ENCODE assay signal across 1 cellular context in the genomic region with DNA sequence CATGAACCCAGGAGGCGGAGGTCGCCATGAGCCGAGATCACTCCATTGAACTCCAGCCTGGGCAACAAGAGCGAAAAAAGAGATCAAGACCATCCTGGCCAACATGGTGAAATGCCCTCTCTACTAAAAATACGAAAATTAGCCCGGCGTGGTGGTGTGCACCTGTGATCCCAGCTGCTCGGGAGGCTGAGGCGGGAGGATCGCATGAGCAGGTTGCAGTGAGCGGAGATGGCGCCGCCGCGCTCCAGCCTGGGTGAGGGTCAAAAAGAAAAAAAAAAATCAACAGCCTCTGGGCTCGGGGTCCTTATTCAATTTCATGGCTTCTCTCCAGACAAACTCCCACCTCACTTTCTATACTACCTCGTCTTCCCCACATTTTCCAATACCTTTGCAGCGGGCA.
TF ChIP-seq lines count a peak whose summit lies in the region.

No MANE protein-coding gene starts in this region.

TF ChIP-seq in HepG2, 621 proteins besides CTCF, POLR2A, EP300 and RAD21:
- TF ChIP-seq ZNF160 (CRISPR knock-in tag; IDR thresholded peaks at IDR 0.05) = no peak
- no peak for TF ChIP-seq ZNF619 (CRISPR knock-in tag; IDR thresholded peaks at IDR 0.05)
- TF ChIP-seq GTF3A (CRISPR knock-in tag; conservative IDR thresholded peaks at IDR 0.05) = no peak
- TF ChIP-seq ZNF780A (CRISPR knock-in tag; IDR thresholded peaks at IDR 0.05) = no peak
- TF ChIP-seq MAFK (conservative IDR thresholded peaks at IDR 0.05 in 1 of 2, IDR thresholded peaks at IDR 0.05 in 1 of 2; ENCODE audit: low read length in 2 of 2) = no peak
- TF ChIP-seq, protein P1, sequence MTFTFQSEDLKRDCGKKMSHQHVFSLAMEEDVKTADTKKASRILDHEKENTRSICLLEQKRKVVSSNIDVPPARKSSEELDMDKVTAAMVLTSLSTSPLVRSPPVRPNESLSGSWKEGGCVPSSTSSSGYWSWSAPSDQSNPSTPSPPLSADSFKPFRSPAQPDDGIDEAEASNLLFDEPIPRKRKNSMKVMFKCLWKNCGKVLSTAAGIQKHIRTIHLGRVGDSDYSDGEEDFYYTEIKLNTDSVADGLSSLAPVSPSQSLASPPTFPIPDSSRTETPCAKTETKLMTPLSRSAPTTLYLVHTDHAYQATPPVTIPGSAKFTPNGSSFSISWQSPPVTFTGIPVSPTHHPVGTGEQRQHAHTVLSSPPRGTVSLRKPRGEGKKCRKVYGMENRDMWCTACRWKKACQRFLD (CRISPR knock-in tag; IDR thresholded peaks at IDR 0.05; ENCODE audit: borderline replicate concordance) = no peak
- TF ChIP-seq, protein P2, sequence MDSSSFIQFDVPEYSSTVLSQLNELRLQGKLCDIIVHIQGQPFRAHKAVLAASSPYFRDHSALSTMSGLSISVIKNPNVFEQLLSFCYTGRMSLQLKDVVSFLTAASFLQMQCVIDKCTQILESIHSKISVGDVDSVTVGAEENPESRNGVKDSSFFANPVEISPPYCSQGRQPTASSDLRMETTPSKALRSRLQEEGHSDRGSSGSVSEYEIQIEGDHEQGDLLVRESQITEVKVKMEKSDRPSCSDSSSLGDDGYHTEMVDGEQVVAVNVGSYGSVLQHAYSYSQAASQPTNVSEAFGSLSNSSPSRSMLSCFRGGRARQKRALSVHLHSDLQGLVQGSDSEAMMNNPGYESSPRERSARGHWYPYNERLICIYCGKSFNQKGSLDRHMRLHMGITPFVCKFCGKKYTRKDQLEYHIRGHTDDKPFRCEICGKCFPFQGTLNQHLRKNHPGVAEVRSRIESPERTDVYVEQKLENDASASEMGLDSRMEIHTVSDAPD (CRISPR knock-in tag; IDR thresholded peaks at IDR 0.05) = no peak
- no peak for TF ChIP-seq JDP2 (CRISPR knock-in tag; IDR thresholded peaks at IDR 0.05; ENCODE audit: borderline replicate concordance)
- TF ChIP-seq RAD51 (IDR thresholded peaks at IDR 0.05; ENCODE audit: borderline replicate concordance) = no peak
- no peak for TF ChIP-seq PITX1 (CRISPR knock-in tag; IDR thresholded peaks at IDR 0.05)
- TF ChIP-seq ZFP82 (CRISPR knock-in tag; IDR thresholded peaks at IDR 0.05; ENCODE audit: borderline replicate concordance) = no peak
